12 cellular contexts compared by ENCODE assay signal in the genomic region with DNA sequence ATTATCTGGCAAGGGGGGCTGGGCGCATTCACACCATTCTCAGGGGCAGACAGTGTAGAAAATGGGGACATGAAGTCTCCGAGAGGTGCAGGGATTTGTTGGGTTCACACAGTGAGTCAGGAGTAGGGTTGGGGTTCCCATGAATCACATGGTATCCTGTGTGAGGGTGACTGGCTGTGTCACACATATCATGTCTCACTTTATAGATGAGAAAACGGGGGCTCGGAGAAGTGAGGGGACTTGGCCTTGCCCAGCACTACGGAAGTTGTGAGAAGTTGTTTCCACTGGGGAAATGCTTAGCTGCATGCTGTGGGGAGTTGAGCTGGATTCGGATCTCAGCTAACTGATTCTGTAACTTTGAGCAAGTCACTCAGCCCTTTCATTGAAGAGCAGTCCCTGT. TPM values are rescaled to one million over a fixed set of nuclear protein-coding genes. Genes with fewer than 3 reads are reported as not detected.
DNase-seq lines count a peak whose midpoint lies in the region; ATAC-seq and TF ChIP-seq lines count a peak whose summit lies in the region.
"Had no signal": no experiment of that assay in that cellular context is flagged by ENCODE, and none has a peak within 500 bp of the region (broad histone marks: within the 10 kb centered on the region; RNA-seq: fewer than 3 reads in every experiment).

No MANE protein-coding gene starts in this region.

- no peak overlapping the region for H3K9ac ChIP-seq in KMS-11

- peaks cover 19% of the 10 kb centered on the region for H3K4me1 Mint-ChIP-seq in activated naive CD8-positive, alpha-beta T cell treated with anti-CD3 and anti-CD28 coated beads, Interleukin-2, amount 50 U/mL, for 24 hours

- H3K36me3 Mint-ChIP-seq in activated naive CD8-positive, alpha-beta T cell treated with anti-CD3 and anti-CD28 coated beads, Interleukin-2, amount 50 U/mL, for 24 hours (ENCODE audit: low read depth) = no peaks in the 10 kb centered on the region

- H3K4me2 ChIP-seq in KMS-11 = peak overlapping the region; percentile 63; the same call in 1 of the 2 replicates

- 50 to 59% methylated on average over 6 of the region's 6 CpGs for WGBS in esophagus squamous epithelium, 2 donors

- no peaks in the 10 kb centered on the region for H3K9me3 ChIP-seq in esophagus squamous epithelium

- H3K27me3 Mint-ChIP-seq in activated naive CD8-positive, alpha-beta T cell treated with anti-CD3 and anti-CD28 coated beads, Interleukin-2, amount 50 U/mL, for 24 hours = peaks cover 4% of the 10 kb centered on the region

- H3K27ac ChIP-seq in KMS-11 = no peak overlapping the region
- H3K27ac ChIP-seq in esophagus squamous epithelium = no peak overlapping the region
- H3K27ac ChIP-seq: SJSA1 had no signal

- H3K27me3 ChIP-seq in KMS-11 (ENCODE audit: insufficient read depth, low read depth) (no peaks in the 10 kb centered on the region), esophagus squamous epithelium (peaks cover 0 to 48% (median 3%) of the 10 kb centered on the region in 4 donors)
- H3K27me3 ChIP-seq: SJSA1 had no signal

- H3K4me1 ChIP-seq in KMS-11 (ENCODE audit: low read depth, poor library complexity, severe bottlenecking) (peaks cover 25% of the 10 kb centered on the region), esophagus squamous epithelium (peaks cover 3 to 16% (median 6%) of the 10 kb centered on the region in 3 donors)

- no peak for TF ChIP-seq CTCF in KMS-11 (conservative IDR thresholded peaks at IDR 0.05; ENCODE audit: low read depth, low read length)
- TF ChIP-seq CTCF in esophagus squamous epithelium (IDR thresholded peaks at IDR 0.05) = no peak

- peak; percentile 34 for DNase-seq in activated CD4-positive, alpha-beta T cell treated with anti-CD3 and anti-CD28 coated beads for 48 hours
- no peak for DNase-seq in activated CD4-positive, alpha-beta T cell treated with anti-CD3 and anti-CD28 coated beads, Interleukin-2, amount 50 U/mL, for 48 hours
- no peak for DNase-seq in activated naive CD8-positive, alpha-beta T cell treated with anti-CD3 and anti-CD28 coated beads, Interleukin-2, amount 50 U/mL, for 24 hours
- no peak for DNase-seq in sciatic nerve (ENCODE audit: low spot score)
- no peak for DNase-seq in NCI-H510A treated with DMSO at 0.1 percent for 48 hours (lab: John Stamatoyannopoulos, UW)
- no peak for DNase-seq in esophagus squamous epithelium (lab: John Stamatoyannopoulos, UW)
- DNase-seq in GM19240 (ENCODE audit: insufficient read length, low spot score) = no peak

- intact Hi-C loops in sciatic nerve (cut with DNase I) = no loop called here
- intact Hi-C loops in esophagus squamous epithelium (cut with DNase I) = no loop called here

- ATAC-seq in activated naive CD8-positive, alpha-beta T cell treated with anti-CD3 and anti-CD28 coated beads, Interleukin-2, amount 50 U/mL, for 24 hours = peak; percentile 65
- peak; percentile 7 for ATAC-seq in sciatic nerve

- no peak overlapping the region for H3K4me3 ChIP-seq in KMS-11 (IDR thresholded peaks at IDR 0.05; ENCODE audit: insufficient read depth, low read depth, low read length)
- peak overlapping the region in 1 of 4 donors; percentile 18 for H3K4me3 ChIP-seq in esophagus squamous epithelium
- H3K4me3 ChIP-seq: SJSA1 had no signal

- no peak for TF ChIP-seq POLR2A in esophagus squamous epithelium (IDR thresholded peaks at IDR 0.05)

- no peaks in the 10 kb centered on the region for H3K9me3 Mint-ChIP-seq in activated naive CD8-positive, alpha-beta T cell treated with anti-CD3 and anti-CD28 coated beads, Interleukin-2, amount 50 U/mL, for 24 hours

- no peaks in the 10 kb centered on the region for H4K20me1 ChIP-seq in KMS-11 (ENCODE audit: insufficient read depth)

- peak overlapping the region; percentile 52 for H3K4me3 Mint-ChIP-seq in activated naive CD8-positive, alpha-beta T cell treated with anti-CD3 and anti-CD28 coated beads, Interleukin-2, amount 50 U/mL, for 24 hours

- H2AFZ ChIP-seq in KMS-11 (ENCODE audit: low read depth) = peak overlapping the region; percentile 60

- peak overlapping the region; percentile 71 for H3K27ac Mint-ChIP-seq in activated naive CD8-positive, alpha-beta T cell treated with anti-CD3 and anti-CD28 coated beads, Interleukin-2, amount 50 U/mL, for 24 hours

- no peaks in the 10 kb centered on the region for H3K79me2 ChIP-seq in KMS-11 (ENCODE audit: insufficient read depth, low read depth)

- no peaks in the 10 kb centered on the region for H3K36me3 ChIP-seq in KMS-11 (ENCODE audit: insufficient read depth)
- no peaks in the 10 kb centered on the region for H3K36me3 ChIP-seq in esophagus squamous epithelium
- H3K36me3 ChIP-seq: SJSA1 had no signal

RNA-seq across cellular contexts. Expression of a gene that starts 4.2 kb away (rescaled TPM):
- total RNA-seq in sciatic nerve (not detected), esophagus squamous epithelium (not detected)
- total RNA-seq: H4, SJSA1, ureter had no signal

RNA-seq across cellular contexts. Expression of a gene that starts 7.4 kb away (rescaled TPM):
- total RNA-seq in sciatic nerve (154 TPM), esophagus squamous epithelium (100 to 1,000 TPM in 1 of 4 donors, 10 to 100 TPM in 3; 87.8 to 112 (median 93.5) TPM)

RNA-seq across cellular contexts. Expression of a gene that starts 18.5 kb away (rescaled TPM):
- total RNA-seq in sciatic nerve (not detected), esophagus squamous epithelium (not detected)
- total RNA-seq: left ventricle myocardium superior, ureter had no signal

RNA-seq across cellular contexts. Expression of a gene that starts 25.3 kb away (rescaled TPM):
- total RNA-seq in sciatic nerve (80.3 TPM), esophagus squamous epithelium (10 to 100 TPM; 17.9 to 37.6 (median 25.4) TPM)

RNA-seq across cellular contexts. Expression of a gene that starts 32.9 kb away (rescaled TPM):
- total RNA-seq in sciatic nerve = 0.80 TPM
- total RNA-seq in esophagus squamous epithelium = 10 to 100 TPM; 14.6 to 58.5 (median 15.1) TPM
- total RNA-seq: H4, left ventricle myocardium superior, SJSA1 had no signal
